27 cellular contexts compared by ENCODE assay signal in the genomic region with DNA sequence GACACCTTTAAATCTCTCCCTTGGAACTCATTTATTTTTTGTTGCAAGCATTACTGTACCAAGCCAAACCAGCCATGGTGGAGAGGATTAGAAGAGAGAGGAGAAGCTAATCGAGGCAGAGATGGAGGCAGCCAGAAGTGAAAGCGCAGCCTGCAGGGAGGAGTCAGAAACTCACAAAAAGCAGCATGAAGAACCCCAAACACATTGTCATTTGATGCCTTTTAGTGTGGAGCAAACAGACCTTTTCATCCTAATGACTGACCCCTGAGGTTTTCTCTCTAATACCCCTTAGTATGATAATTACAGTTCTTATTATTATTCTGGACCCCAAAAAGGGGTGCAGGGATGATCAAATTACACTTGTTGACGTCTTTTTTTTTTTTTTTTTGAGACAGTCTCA.
A peak's percentile ranks its signal among the peaks of the same experiment; 100 is the strongest.
DNase-seq lines count a peak whose midpoint lies in the region; ATAC-seq and TF ChIP-seq lines count a peak whose summit lies in the region.
"Had no signal": no experiment of that assay in that cellular context is flagged by ENCODE, and none has a peak within 500 bp of the region (broad histone marks: within the 10 kb centered on the region; RNA-seq: fewer than 3 reads in every experiment).

No MANE protein-coding gene starts in this region.

- no peak overlapping the region; the same call in 1 of the 2 replicates for H2AK5ac ChIP-seq in IMR-90 (ENCODE audit: low read depth, low read length)

- peaks cover 9% of the 10 kb centered on the region for H3K9me1 ChIP-seq in IMR-90 (ENCODE audit: insufficient read depth, low read length)

- peak overlapping the region; percentile 3 for H3K27ac Mint-ChIP-seq in type B pancreatic cell
- no peak overlapping the region for H3K27ac Mint-ChIP-seq in activated CD4-positive, alpha-beta memory T cell treated with anti-CD3 and anti-CD28 coated beads, Interleukin-2, amount 10 ng/mL, durations not matched to agents 7 days and 5 days
- H3K27ac Mint-ChIP-seq: activated naive CD4-positive, alpha-beta T cell treated with anti-CD3 and anti-CD28 coated beads, Interleukin-2, amount 50 U/mL, for 24 hours; natural killer cell treated with Interleukin-12 subunit alpha and Interleukin-12 subunit beta and Interleukin-15 and Interleukin-18, amount 100 ng/mL, for 72 hours; stimulated activated memory B cell treated with anti-CD40 and anti-IgM and Interleukin-4, amounts not matched to agents 10 μg/mL and 1 μg/mL and 100 μg/mL, for 72 hours had no signal

- dilution Hi-C loops in IMR-90 (cut with HindIII; ENCODE audit: low sequenced_read_pairs, unreplicated experiment), result no loop called here

- no peak overlapping the region for H2BK5ac ChIP-seq in IMR-90 (ENCODE audit: low read depth, low read length, poor library complexity, severe bottlenecking)

- H3K27me3 Mint-ChIP-seq in type B pancreatic cell, result no peaks in the 10 kb centered on the region
- H3K27me3 Mint-ChIP-seq in activated CD4-positive, alpha-beta memory T cell treated with anti-CD3 and anti-CD28 coated beads, Interleukin-2, amount 10 ng/mL, durations not matched to agents 7 days and 5 days, result peaks cover 5% of the 10 kb centered on the region

- H3K23ac ChIP-seq in IMR-90 (ENCODE audit: low read depth, low read length), result no peak overlapping the region

- H4K5ac ChIP-seq in IMR-90 (ENCODE audit: low read depth, low read length), result peak overlapping the region; percentile 19; the same call in 1 of the 2 replicates

- peak overlapping the region; percentile 13; the same call in 1 of the 2 replicates for H3K27ac ChIP-seq in IMR-90 (ENCODE audit: insufficient read depth, low read length)
- H3K27ac ChIP-seq: BLaER1 treated with 17β-estradiol and CSF1 and Interleukin-3, amounts not matched to agents 10 nM and 100 nM; KMS-11; ovary; Peyer's patch; transverse colon had no signal

- H3K14ac ChIP-seq in IMR-90 (replicated peaks; ENCODE audit: low read depth, low read length), result no peak overlapping the region

- no peaks in the 10 kb centered on the region for H4K20me1 ChIP-seq in IMR-90 (ENCODE audit: insufficient read depth, low read length)
- H4K20me1 ChIP-seq: BLaER1 treated with 17β-estradiol and CSF1 and Interleukin-3, amounts not matched to agents 10 nM and 100 nM had no signal

- DNase-seq in IMR-90, result no peak
- peak; percentile 50 for DNase-seq in NT2/D1 (ENCODE audit: low read depth, low spot score)
- DNase-seq in iPS DF 19.7 (ENCODE audit: low read depth, low spot score), result peak; percentile 30
- no peak for DNase-seq in type B pancreatic cell (ENCODE audit: extremely low spot score, unreplicated experiment)
- no peak for DNase-seq in activated CD4-positive, alpha-beta memory T cell treated with anti-CD3 and anti-CD28 coated beads, Interleukin-2, amount 10 ng/mL, durations not matched to agents 7 days and 5 days
- no peak for DNase-seq in RPMI8226
- DNase-seq: activated CD4-positive, alpha-beta T cell treated with anti-CD3 and anti-CD28 coated beads for 48 hours; activated CD8-positive, alpha-beta memory T cell treated with anti-CD3 and anti-CD28 coated beads for 24 hours; amniotic stem cell; effector CD4-positive, alpha-beta T cell; mucosa of descending colon; NCI-H2029 treated with DMSO at 0.1 percent for 48 hours; NCI-H2227 treated with DMSO at 0.1 percent for 48 hours; NCI-H526; ovary; Peyer's patch; SIG-M5; SW 1271; T-helper 9 cell; transverse colon had no signal

- H3K4me1 ChIP-seq in IMR-90 (ENCODE audit: control insufficient read depth, insufficient read depth, low read length) (peaks cover 15% of the 10 kb centered on the region), NT2/D1 (ENCODE audit: insufficient read depth, insufficient read length) (peaks cover 4% of the 10 kb centered on the region)
- H3K4me1 ChIP-seq: Peyer's patch, transverse colon had no signal

- in situ Hi-C loops in IMR-90 (cut with MboI; ENCODE audit: low sequenced_read_pairs), result no loop called here

- intact Hi-C loops in IMR-90 (cut with micrococcal nuclease), result no loop called here

- H3K9ac ChIP-seq in IMR-90 (ENCODE audit: low read depth, low read length) (no peak overlapping the region), NT2/D1 (ENCODE audit: insufficient read length, low read depth) (no peak overlapping the region)
- H3K9ac ChIP-seq: BLaER1 treated with 17β-estradiol and CSF1 and Interleukin-3, amounts not matched to agents 10 nM and 100 nM; KMS-11 had no signal

- H3K4me3 ChIP-seq in IMR-90 (ENCODE audit: insufficient read depth, low read depth, low read length), result no peak overlapping the region
- H3K4me3 ChIP-seq in NT2/D1 (ENCODE audit: insufficient read length, low read depth), result no peak overlapping the region
- H3K4me3 ChIP-seq: BLaER1 treated with 17β-estradiol and CSF1 and Interleukin-3, amounts not matched to agents 10 nM and 100 nM; lung; mucosa of descending colon; ovary; Peyer's patch; transverse colon had no signal

- TF ChIP-seq POLR2A in IMR-90 (IDR thresholded peaks at IDR 0.05; ENCODE audit: low read depth, low read length), result no peak

- no peak overlapping the region for H2BK120ac ChIP-seq in IMR-90 (ENCODE audit: low read depth, low read length)

- no peak overlapping the region for H3K56ac ChIP-seq in IMR-90 (ENCODE audit: extremely low read depth, insufficient read depth, low read length)

- POLR2A ChIA-PET in IMR-90 (lab: Charles Lee; ENCODE audit: unreplicated experiment), result no interaction called here
- POLR2A ChIA-PET in activated CD4-positive, alpha-beta memory T cell treated with anti-CD3 and anti-CD28 coated beads, Interleukin-2, amount 10 ng/mL, durations not matched to agents 7 days and 5 days (lab: Charles Lee), result no interaction called here

- no peak overlapping the region for H3K4me2 ChIP-seq in IMR-90 (ENCODE audit: low read depth, low read length)
- H3K4me2 ChIP-seq: BLaER1 treated with 17β-estradiol and CSF1 and Interleukin-3, amounts not matched to agents 10 nM and 100 nM; KMS-11 had no signal

- no peak overlapping the region for H2BK20ac ChIP-seq in IMR-90 (ENCODE audit: low read depth, low read length)

- H3K9me3 Mint-ChIP-seq in type B pancreatic cell, result no peaks in the 10 kb centered on the region
- H3K9me3 Mint-ChIP-seq in activated CD4-positive, alpha-beta memory T cell treated with anti-CD3 and anti-CD28 coated beads, Interleukin-2, amount 10 ng/mL, durations not matched to agents 7 days and 5 days, result no peaks in the 10 kb centered on the region
- H3K9me3 Mint-ChIP-seq: activated naive CD4-positive, alpha-beta T cell treated with anti-CD3 and anti-CD28 coated beads, Interleukin-2, amount 50 U/mL, for 24 hours; natural killer cell treated with Interleukin-12 subunit alpha and Interleukin-12 subunit beta and Interleukin-15 and Interleukin-18, amount 100 ng/mL, for 72 hours; stimulated activated memory B cell treated with anti-CD40 and anti-IgM and Interleukin-4, amounts not matched to agents 10 μg/mL and 1 μg/mL and 100 μg/mL, for 72 hours had no signal

- H3K4me3 Mint-ChIP-seq in type B pancreatic cell, result peak overlapping the region; percentile 19
- H3K4me3 Mint-ChIP-seq in activated CD4-positive, alpha-beta memory T cell treated with anti-CD3 and anti-CD28 coated beads, Interleukin-2, amount 10 ng/mL, durations not matched to agents 7 days and 5 days, result no peak overlapping the region
- H3K4me3 Mint-ChIP-seq: activated naive CD4-positive, alpha-beta T cell treated with anti-CD3 and anti-CD28 coated beads, Interleukin-2, amount 50 U/mL, for 24 hours; natural killer cell treated with Interleukin-12 subunit alpha and Interleukin-12 subunit beta and Interleukin-15 and Interleukin-18, amount 100 ng/mL, for 72 hours; stimulated activated memory B cell treated with anti-CD40 and anti-IgM and Interleukin-4, amounts not matched to agents 10 μg/mL and 1 μg/mL and 100 μg/mL, for 72 hours had no signal

- no peak overlapping the region for H2AFZ ChIP-seq in IMR-90 (replicated peaks; ENCODE audit: low read length, poor library complexity)

- H2BK15ac ChIP-seq in IMR-90 (ENCODE audit: low read depth, low read length), result no peak overlapping the region

- ATAC-seq in IMR-90 (ENCODE audit: low read depth) (no peak), SK-N-SH treated with all-trans-retinoic acid at 6 μM for 48 hours (no peak)
- ATAC-seq: mucosa of descending colon; natural killer cell treated with Interleukin-12 subunit alpha and Interleukin-12 subunit beta and Interleukin-15 and Interleukin-18, amount 100 ng/mL, for 72 hours; stimulated activated memory B cell treated with anti-CD40 and anti-IgM and Interleukin-4, amounts not matched to agents 10 μg/mL and 1 μg/mL and 100 μg/mL, for 72 hours had no signal

- TF ChIP-seq CTCF in IMR-90 (conservative IDR thresholded peaks at IDR 0.05; ENCODE audit: low read depth, low read length) (no peak), type B pancreatic cell (conservative IDR thresholded peaks at IDR 0.05) (no peak)

- no peak overlapping the region for H3K4ac ChIP-seq in IMR-90 (ENCODE audit: low read depth, low read length)

- no TSS peak for BruUV-seq in IMR-90 (replicated peaks; lab: Mats Ljungman, UMichigan)

- H3K36me3 ChIP-seq in IMR-90 (ENCODE audit: control insufficient read depth, insufficient read depth, low read length), result peaks cover 42% of the 10 kb centered on the region
- no peaks in the 10 kb centered on the region for H3K36me3 ChIP-seq in NT2/D1 (ENCODE audit: insufficient read depth, insufficient read length, low read length)
- H3K36me3 ChIP-seq: BLaER1 treated with 17β-estradiol and CSF1 and Interleukin-3, amounts not matched to agents 10 nM and 100 nM; ovary; Peyer's patch; transverse colon had no signal

- H3K4me1 Mint-ChIP-seq in type B pancreatic cell (ENCODE audit: unreplicated experiment), result peaks cover 64% of the 10 kb centered on the region
- no peaks in the 10 kb centered on the region for H3K4me1 Mint-ChIP-seq in activated CD4-positive, alpha-beta memory T cell treated with anti-CD3 and anti-CD28 coated beads, Interleukin-2, amount 10 ng/mL, durations not matched to agents 7 days and 5 days
- H3K4me1 Mint-ChIP-seq: stimulated activated memory B cell treated with anti-CD40 and anti-IgM and Interleukin-4, amounts not matched to agents 10 μg/mL and 1 μg/mL and 100 μg/mL, for 72 hours had no signal

- H3K9me3 ChIP-seq in IMR-90 (ENCODE audit: control insufficient read depth, insufficient read depth, low read length) (no peaks in the 10 kb centered on the region), NT2/D1 (ENCODE audit: insufficient read depth, low read length) (no peaks in the 10 kb centered on the region)
- H3K9me3 ChIP-seq: BLaER1 treated with 17β-estradiol and CSF1 and Interleukin-3, amounts not matched to agents 10 nM and 100 nM; mucosa of descending colon; ovary; Peyer's patch; transverse colon had no signal

- no peak overlapping the region for H4K8ac ChIP-seq in IMR-90 (ENCODE audit: low read depth in 2 of 2, low read length in 2 of 2)

- H3K36me3 Mint-ChIP-seq in type B pancreatic cell, result peaks cover 31% of the 10 kb centered on the region
- H3K36me3 Mint-ChIP-seq in activated CD4-positive, alpha-beta memory T cell treated with anti-CD3 and anti-CD28 coated beads, Interleukin-2, amount 10 ng/mL, durations not matched to agents 7 days and 5 days (ENCODE audit: low read depth), result no peaks in the 10 kb centered on the region
- H3K36me3 Mint-ChIP-seq: activated naive CD4-positive, alpha-beta T cell treated with anti-CD3 and anti-CD28 coated beads, Interleukin-2, amount 50 U/mL, for 24 hours; natural killer cell treated with Interleukin-12 subunit alpha and Interleukin-12 subunit beta and Interleukin-15 and Interleukin-18, amount 100 ng/mL, for 72 hours; stimulated activated memory B cell treated with anti-CD40 and anti-IgM and Interleukin-4, amounts not matched to agents 10 μg/mL and 1 μg/mL and 100 μg/mL, for 72 hours had no signal

- no peak overlapping the region for H4K91ac ChIP-seq in IMR-90 (ENCODE audit: insufficient read depth, low read depth, low read length)

- H3K27me3 ChIP-seq in IMR-90 (ENCODE audit: control insufficient read depth, insufficient read depth, low read length) (no peaks in the 10 kb centered on the region), NT2/D1 (ENCODE audit: insufficient read depth, insufficient read length) (no peaks in the 10 kb centered on the region)
- H3K27me3 ChIP-seq: BLaER1 treated with 17β-estradiol and CSF1 and Interleukin-3, amounts not matched to agents 10 nM and 100 nM; ovary; Peyer's patch; transverse colon had no signal

- 0 out of 2 replicates have a peak overlapping the region, but pooled peaks have one; percentile 11 for H3K18ac ChIP-seq in IMR-90 (ENCODE audit: low read depth, low read length)

- CTCF ChIA-PET in IMR-90 (lab: Yijun Ruan, JAX), result interaction anchor here (0.7 kb wide), 1 partner anchor 144 kb away, joined by 3 read pairs; no protein-coding TSS in a partner anchor
- CTCF ChIA-PET in activated CD4-positive, alpha-beta memory T cell treated with anti-CD3 and anti-CD28 coated beads, Interleukin-2, amount 10 ng/mL, durations not matched to agents 7 days and 5 days (lab: Charles Lee), result no interaction called here

- H2AK9ac ChIP-seq in IMR-90 (replicated peaks; ENCODE audit: low read depth, low read length, poor library complexity), result no peak overlapping the region

- TF ChIP-seq RAD21 in IMR-90 (IDR thresholded peaks at IDR 0.05; ENCODE audit: low read length), result no peak

- WGBS in IMR-90 (ENCODE audit: extremely low coverage in 2 of 2, insufficient read length in 1 of 2), 2 experiments, result 100% methylated on average over 1 of the region's 3 CpGs; no CpG with 5 or more reads in 1 of the 2 experiments

- peaks cover 7 to 12% of the 10 kb centered on the region in 2 experiments for H3K79me1 ChIP-seq in IMR-90 (ENCODE audit: low read depth in 1 of 2, low read length in 2 of 2)

Comparison
In these comparisons a context has a peak if more than half of its experiments do, and no peak if none do; other contexts are left out.
1. DNase-seq: peak in NT2/D1 (single experiment) and iPS DF 19.7 (single experiment); none in IMR-90 (single experiment), type B pancreatic cell (single experiment), activated CD4-positive, alpha-beta memory T cell treated with anti-CD3 and anti-CD28 coated beads, Interleukin-2, amount 10 ng/mL, durations not matched to agents 7 days and 5 days (single experiment) and RPMI8226 (single experiment).